Comparison of ENCODE assay signal across 22 cellular contexts in genomic region chr21:22993822-22994574, GRCh38.
DNase-seq lines count a peak whose midpoint lies in the region; ATAC-seq, FAIRE-seq and TF ChIP-seq lines count a peak whose summit lies in the region.
"Had no signal": no experiment of that assay in that cellular context is flagged by ENCODE, and none has a peak within 500 bp of the region (broad histone marks: within the 10 kb centered on the region; RNA-seq: fewer than 3 reads in every experiment).

No MANE protein-coding gene starts in this region.

- H3K27ac ChIP-seq in SJCRH30: peak overlapping the region; percentile 57
- H3K27ac ChIP-seq in testis: no peak overlapping the region
- no peak overlapping the region for H3K27ac ChIP-seq in CD8-positive, alpha-beta T cell (ENCODE audit: low read depth, low read length)
- H3K27ac ChIP-seq: A549, Peyer's patch had no signal

- H3K27ac Mint-ChIP-seq in CD8-positive, alpha-beta T cell: no peak overlapping the region
- H3K27ac Mint-ChIP-seq: CD14-positive monocyte had no signal

- DNase-seq in NCI-H748 (lab: John Stamatoyannopoulos, UW; ENCODE audit: unreplicated experiment): peak; percentile 5
- DNase-seq in NCI-H748 treated with DMSO at 0.1 percent for 48 hours (lab: John Stamatoyannopoulos, UW): no peak
- peak; percentile 94 for DNase-seq in NCI-H2171 treated with DMSO at 0.1 percent for 48 hours (lab: John Stamatoyannopoulos, UW)
- DNase-seq in SJCRH30: peak; percentile 93 to 95
- DNase-seq in testis: peak; percentile 66
- no peak for DNase-seq in CD8-positive, alpha-beta T cell
- no peak for DNase-seq in T-helper 9 cell
- DNase-seq in D721Med (ENCODE audit: insufficient read length, low spot score): no peak
- DNase-seq: Caco-2, DMS79, GF-D8, H7, Kasumi-1, NCI-H1436, NCI-H2081 treated with DMSO at 0.1 percent for 48 hours, NCI-H774, Peyer's patch, Right ventricle myocardium superior, T-helper 2 cell had no signal

- H3K36me3 ChIP-seq in SJCRH30 (no peaks in the 10 kb centered on the region), testis (ENCODE audit: low read depth, missing control alignments) (no peaks in the 10 kb centered on the region)
- no peaks in the 10 kb centered on the region for H3K36me3 ChIP-seq in CD8-positive, alpha-beta T cell (ENCODE audit: insufficient read depth, low read length)
- H3K36me3 ChIP-seq: Peyer's patch had no signal

- WGBS in testis, 2 donors: 64 to 75% methylated on average over 14 of the region's 14 CpGs

- ATAC-seq in CD8-positive, alpha-beta T cell: no peak
- ATAC-seq: A549, HepG2 had no signal

- no peak for TF ChIP-seq POLR2A in testis (IDR thresholded peaks at IDR 0.05)

- H3K27me3 ChIP-seq in SJCRH30 (no peaks in the 10 kb centered on the region), testis (no peaks in the 10 kb centered on the region)
- no peaks in the 10 kb centered on the region for H3K27me3 ChIP-seq in CD8-positive, alpha-beta T cell (ENCODE audit: insufficient read depth, low read length)
- H3K27me3 ChIP-seq: Peyer's patch had no signal

- FAIRE-seq in D721Med (lab: Jason Lieb, UNC): no peak
- FAIRE-seq: A549, HepG2 had no signal

- H3K4me1 ChIP-seq in SJCRH30 (peaks cover 14% of the 10 kb centered on the region), testis (no peaks in the 10 kb centered on the region)
- no peaks in the 10 kb centered on the region for H3K4me1 ChIP-seq in CD8-positive, alpha-beta T cell (ENCODE audit: insufficient read depth, low read length)
- H3K4me1 ChIP-seq: A549, Caco-2, Peyer's patch had no signal

- H3K9me3 Mint-ChIP-seq in CD8-positive, alpha-beta T cell: no peaks in the 10 kb centered on the region

- CTCF ChIA-PET in CD8-positive, alpha-beta T cell (lab: Charles Lee): no interaction called here

- no peak overlapping the region for H3K4me3 Mint-ChIP-seq in CD8-positive, alpha-beta T cell
- H3K4me3 Mint-ChIP-seq: CD14-positive monocyte had no signal

- H3K9me3 ChIP-seq in SJCRH30 (replicated peaks): no peaks in the 10 kb centered on the region
- H3K9me3 ChIP-seq in testis: no peaks in the 10 kb centered on the region
- no peaks in the 10 kb centered on the region for H3K9me3 ChIP-seq in CD8-positive, alpha-beta T cell (ENCODE audit: low read length)
- H3K9me3 ChIP-seq: A549, Caco-2 had no signal

- H3K4me3 ChIP-seq in SJCRH30 (peak overlapping the region; percentile 45), testis (peak overlapping the region; percentile 10 to 43)
- no peak overlapping the region for H3K4me3 ChIP-seq in CD8-positive, alpha-beta T cell (ENCODE audit: low read depth, low read length)
- H3K4me3 ChIP-seq: A549, Peyer's patch had no signal

- TF ChIP-seq CTCF in testis (IDR thresholded peaks at IDR 0.05) (no peak), D721Med (IDR thresholded peaks at IDR 0.05; ENCODE audit: insufficient read depth, missing control alignments) (no peak)
- TF ChIP-seq CTCF in CD8-positive, alpha-beta T cell (IDR thresholded peaks at IDR 0.05): no peak

- POLR2A ChIA-PET in CD8-positive, alpha-beta T cell (lab: Charles Lee): no interaction called here

- no peaks in the 10 kb centered on the region for H3K4me1 Mint-ChIP-seq in CD8-positive, alpha-beta T cell (ENCODE audit: low read depth)
- H3K4me1 Mint-ChIP-seq: CD14-positive monocyte had no signal

- intact Hi-C loops in testis (cut with DNase I; ENCODE audit: low total_unique reads): no loop called here
- intact Hi-C loops in CD8-positive, alpha-beta T cell (cut with DNase I, micrococcal nuclease): no loop called here

- no peaks in the 10 kb centered on the region for H3K27me3 Mint-ChIP-seq in CD8-positive, alpha-beta T cell (ENCODE audit: low read depth)

- H3K36me3 Mint-ChIP-seq in CD8-positive, alpha-beta T cell: no peaks in the 10 kb centered on the region
- H3K36me3 Mint-ChIP-seq: CD14-positive monocyte had no signal

Comparison
In these comparisons a context has a peak if more than half of its experiments do, and no peak if none do; other contexts are left out.
1. DNase-seq: peak in NCI-H748 (single experiment), NCI-H2171 treated with DMSO at 0.1 percent for 48 hours (single experiment), SJCRH30 (2 of 2) and testis (single experiment); none in NCI-H748 treated with DMSO at 0.1 percent for 48 hours (single experiment), CD8-positive, alpha-beta T cell (0 of 7), T-helper 9 cell (single experiment) and D721Med (single experiment).